Comparison of ENCODE assay signal across 1 cellular context in the genomic region with DNA sequence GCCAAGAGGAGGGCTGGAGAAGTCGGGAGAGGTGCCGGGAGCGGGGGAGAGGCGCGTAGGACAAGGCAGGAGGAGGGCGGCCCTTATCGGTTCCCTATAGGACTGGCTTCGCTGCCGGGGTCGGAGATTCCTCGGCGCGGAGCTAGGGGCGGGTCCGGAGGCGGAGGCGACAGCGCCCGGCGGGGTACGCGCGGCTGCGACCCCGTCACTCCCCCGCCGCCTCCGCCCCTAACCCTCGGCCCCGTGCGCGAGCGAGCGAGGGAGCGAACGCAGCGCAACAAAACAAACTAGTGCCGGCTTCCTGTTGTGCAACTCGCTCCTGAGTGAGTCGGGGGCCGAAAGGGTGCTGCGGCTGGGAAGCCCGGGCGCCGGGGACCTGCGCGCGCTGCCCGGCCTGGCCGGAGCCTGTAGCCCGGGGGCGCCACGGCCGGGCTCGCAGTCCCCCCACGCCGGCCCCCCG.
TF ChIP-seq lines count a peak whose summit lies in the region.

No MANE protein-coding gene starts in this region.

TF ChIP-seq in H1, 55 proteins besides CTCF, POLR2A, EP300 and RAD21:
- TF ChIP-seq MAX (IDR thresholded peaks at IDR 0.05) = peak; percentile 36
- TF ChIP-seq, protein P1, sequence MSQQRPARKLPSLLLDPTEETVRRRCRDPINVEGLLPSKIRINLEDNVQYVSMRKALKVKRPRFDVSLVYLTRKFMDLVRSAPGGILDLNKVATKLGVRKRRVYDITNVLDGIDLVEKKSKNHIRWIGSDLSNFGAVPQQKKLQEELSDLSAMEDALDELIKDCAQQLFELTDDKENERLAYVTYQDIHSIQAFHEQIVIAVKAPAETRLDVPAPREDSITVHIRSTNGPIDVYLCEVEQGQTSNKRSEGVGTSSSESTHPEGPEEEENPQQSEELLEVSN (IDR thresholded peaks at IDR 0.05) = peak; percentile 33; the same call in 1 of the 2 replicates
- peak; percentile 85 for TF ChIP-seq ASH2L (IDR thresholded peaks at IDR 0.05; ENCODE audit: low read length)
- peak; percentile 80 for TF ChIP-seq CEBPB (IDR thresholded peaks at IDR 0.05; ENCODE audit: low read depth, low read length)
- no peak for TF ChIP-seq FOSL1 (IDR thresholded peaks at IDR 0.05; ENCODE audit: insufficient read depth, low read depth, low read length)
- no peak for TF ChIP-seq RXRA (IDR thresholded peaks at IDR 0.05; ENCODE audit: insufficient read depth, low read depth, low read length)
- TF ChIP-seq KDM4A (IDR thresholded peaks at IDR 0.05; ENCODE audit: low read depth, low read length, severe bottlenecking) = peak; percentile 83
- TF ChIP-seq CHD7 (IDR thresholded peaks at IDR 0.05; ENCODE audit: insufficient replicate concordance, low read length) = no peak
- TF ChIP-seq MAFK (IDR thresholded peaks at IDR 0.05; ENCODE audit: low read depth, low read length) = no peak
- 0 out of 2 replicates have a peak, but pooled peaks have one; percentile 23 for TF ChIP-seq POLR2AphosphoS5 (IDR thresholded peaks at IDR 0.05; ENCODE audit: low read depth, low read length)
- peak; percentile 81; the same call in 1 of the 2 replicates for TF ChIP-seq RBBP5 (IDR thresholded peaks at IDR 0.05; ENCODE audit: borderline replicate concordance, low read depth, low read length)
- TF ChIP-seq TBP (IDR thresholded peaks at IDR 0.05; ENCODE audit: low read depth, low read length) = 0 out of 2 replicates have a peak, but pooled peaks have one; percentile 30
- TF ChIP-seq TAF1 (IDR thresholded peaks at IDR 0.05; ENCODE audit: low read depth, low read length) = peak; percentile 64; the same call in 1 of the 2 replicates
- no peak for TF ChIP-seq NANOG (IDR thresholded peaks at IDR 0.05; ENCODE audit: insufficient read depth, low read depth, low read length, poor library complexity, severe bottlenecking)
- TF ChIP-seq CHD2 (IDR thresholded peaks at IDR 0.05; ENCODE audit: low read length) = no peak
- TF ChIP-seq BCL11A (IDR thresholded peaks at IDR 0.05; ENCODE audit: low read depth in 2 of 2, low read length in 2 of 2) = no peak
- TF ChIP-seq GABPA (IDR thresholded peaks at IDR 0.05; ENCODE audit: borderline replicate concordance, insufficient read depth, low read length) = no peak
- peak; percentile 75; the same call in 1 of the 2 replicates for TF ChIP-seq PHF8 (conservative IDR thresholded peaks at IDR 0.05; ENCODE audit: low read depth, low read length)
